In genomic region chr15:75776861-75777610, GRCh38 we compare ENCODE assay signal across 8 cellular contexts.
A peak's percentile ranks its signal among the peaks of the same experiment; 100 is the strongest.
DNase-seq lines count a peak whose midpoint lies in the region; ATAC-seq and TF ChIP-seq lines count a peak whose summit lies in the region.
"Not testable (repeated sequence)": the region's sequence is repeated elsewhere in the genome, so short reads cannot be mapped to it uniquely, and the experiment has no call there.

No MANE protein-coding gene starts in this region.

- not testable (repeated sequence) for H3K4me3 ChIP-seq in PC-3 (ENCODE audit: low read length); trophoblast cell (ENCODE audit: low read depth, low read length)

- H3K4me1 Mint-ChIP-seq in activated T-cell treated with anti-CD3 and anti-CD28 coated beads, Interleukin-2, amount 50 U/mL, for 24 hours (ENCODE audit: low read depth) = peaks cover 16% of the 10 kb centered on the region
- peaks cover 17% of the 10 kb centered on the region for H3K4me1 Mint-ChIP-seq in dendritic cell treated with granulocyte-macrophage colony-stimulating factor and Interleukin-4, amounts not matched to agents 40 ng/mL and 50 ng/mL, for 4 days (ENCODE audit: low read depth)

- not testable (repeated sequence) for H3K14ac ChIP-seq in trophoblast cell (ENCODE audit: low read length)

- intact Hi-C loops in PC-3 (cut with micrococcal nuclease); dendritic cell treated with granulocyte-macrophage colony-stimulating factor and Interleukin-4, amounts not matched to agents 40 ng/mL and 50 ng/mL, for 4 days (cut with micrococcal nuclease): not testable (repeated sequence)

- H4K91ac ChIP-seq in trophoblast cell (ENCODE audit: low read depth, low read length) = peak overlapping the region; percentile 35

- H3K36me3 Mint-ChIP-seq in activated T-cell treated with anti-CD3 and anti-CD28 coated beads, Interleukin-2, amount 50 U/mL, for 24 hours (ENCODE audit: low read depth); dendritic cell treated with granulocyte-macrophage colony-stimulating factor and Interleukin-4, amounts not matched to agents 40 ng/mL and 50 ng/mL, for 4 days (ENCODE audit: low read depth): not testable (repeated sequence)

- H3K9me3 ChIP-seq in PC-3 (ENCODE audit: low read length); trophoblast cell (ENCODE audit: insufficient read depth, low read depth, low read length): not testable (repeated sequence)

- H3K27me3 ChIP-seq in PC-3 (ENCODE audit: low read length); trophoblast cell (ENCODE audit: insufficient read depth, low read length): not testable (repeated sequence)

- H3K4me3 Mint-ChIP-seq in activated T-cell treated with anti-CD3 and anti-CD28 coated beads, Interleukin-2, amount 50 U/mL, for 24 hours; dendritic cell treated with granulocyte-macrophage colony-stimulating factor and Interleukin-4, amounts not matched to agents 40 ng/mL and 50 ng/mL, for 4 days: not testable (repeated sequence)

- CTCF ChIA-PET in PC-3 (lab: Charles Lee) = not testable (repeated sequence)

- not testable (repeated sequence) for H4K8ac ChIP-seq in trophoblast cell (ENCODE audit: low read depth, low read length)

- H3K79me1 ChIP-seq in trophoblast cell (ENCODE audit: low read length) = not testable (repeated sequence)

- H2AK5ac ChIP-seq in trophoblast cell (ENCODE audit: low read length) = not testable (repeated sequence)

- H3K27ac ChIP-seq in PC-3 (ENCODE audit: low read length); trophoblast cell (ENCODE audit: low read depth, low read length): not testable (repeated sequence)

- TF ChIP-seq CTCF in PC-3 (conservative IDR thresholded peaks at IDR 0.05; ENCODE audit: low read depth, low read length) = not testable (repeated sequence)

- H3K9me2 ChIP-seq in PC-3 (replicated peaks; ENCODE audit: low read length) = not testable (repeated sequence)

- BruUV-seq in PC-3 (replicated peaks; lab: Mats Ljungman, UMichigan) = not testable (repeated sequence)

- H3K9ac ChIP-seq in PC-3 (ENCODE audit: low read length); trophoblast cell (ENCODE audit: low read length): not testable (repeated sequence)

- not testable (repeated sequence) for H2AFZ ChIP-seq in PC-3 (ENCODE audit: low read length); trophoblast cell (ENCODE audit: insufficient read depth, low read length, poor library complexity)

- DNase-seq in A172 (ENCODE audit: low spot score) (peak; percentile 54), EL (peak; percentile 72), M059J (ENCODE audit: low read depth) (peak; percentile 71), PC-3 (peak; percentile 66), iris pigment epithelial cell (ENCODE audit: low read depth) (peak; percentile 60)
- peak; percentile 12 for DNase-seq in activated T-cell treated with anti-CD3 and anti-CD28 coated beads, Interleukin-2, amount 50 U/mL, for 24 hours
- not testable (repeated sequence) for DNase-seq in trophoblast cell

- not testable (repeated sequence) for ATAC-seq in PC-3

- H3K9me3 Mint-ChIP-seq in activated T-cell treated with anti-CD3 and anti-CD28 coated beads, Interleukin-2, amount 50 U/mL, for 24 hours; dendritic cell treated with granulocyte-macrophage colony-stimulating factor and Interleukin-4, amounts not matched to agents 40 ng/mL and 50 ng/mL, for 4 days: not testable (repeated sequence)

- H3K36me3 ChIP-seq in PC-3 (ENCODE audit: low read depth, low read length); trophoblast cell (ENCODE audit: control insufficient read depth in 1 of 2, insufficient read depth in 2 of 2, low read length in 2 of 2): not testable (repeated sequence)

- H4K20me1 ChIP-seq in PC-3 (ENCODE audit: low read length) = not testable (repeated sequence)

- not testable (repeated sequence) for H3K79me2 ChIP-seq in PC-3 (ENCODE audit: low read length); trophoblast cell (ENCODE audit: control insufficient read depth, insufficient read depth, low read length, poor library complexity)

- POLR2A ChIA-PET in PC-3 (lab: Charles Lee; ENCODE audit: unreplicated experiment) = not testable (repeated sequence)

- not testable (repeated sequence) for H2BK5ac ChIP-seq in trophoblast cell (ENCODE audit: low read depth, low read length, poor library complexity)

- not testable (repeated sequence) for H3K27ac Mint-ChIP-seq in activated T-cell treated with anti-CD3 and anti-CD28 coated beads, Interleukin-2, amount 50 U/mL, for 24 hours
- peak overlapping the region; percentile 16 for H3K27ac Mint-ChIP-seq in dendritic cell treated with granulocyte-macrophage colony-stimulating factor and Interleukin-4, amounts not matched to agents 40 ng/mL and 50 ng/mL, for 4 days

- H3K23ac ChIP-seq in trophoblast cell (ENCODE audit: low read length) = not testable (repeated sequence)

- H3F3A ChIP-seq in PC-3 (ENCODE audit: low read length, unreplicated experiment) = not testable (repeated sequence)

- not testable (repeated sequence) for H3K27me3 Mint-ChIP-seq in activated T-cell treated with anti-CD3 and anti-CD28 coated beads, Interleukin-2, amount 50 U/mL, for 24 hours; dendritic cell treated with granulocyte-macrophage colony-stimulating factor and Interleukin-4, amounts not matched to agents 40 ng/mL and 50 ng/mL, for 4 days

- H3K4ac ChIP-seq in trophoblast cell (ENCODE audit: low read depth, low read length) = not testable (repeated sequence)

- not testable (repeated sequence) for H2BK120ac ChIP-seq in trophoblast cell (ENCODE audit: insufficient read depth, low read length, poor library complexity)

- peak overlapping the region; percentile 58 for H2BK12ac ChIP-seq in trophoblast cell (ENCODE audit: low read length)

- H3K18ac ChIP-seq in trophoblast cell (ENCODE audit: low read length) = not testable (repeated sequence)

- peaks cover 17% of the 10 kb centered on the region for H3K4me1 ChIP-seq in PC-3 (ENCODE audit: insufficient read depth, low read length)
- peaks cover 11 to 16% of the 10 kb centered on the region in 2 experiments for H3K4me1 ChIP-seq in trophoblast cell (ENCODE audit: control insufficient read depth in 1 of 2, insufficient read depth in 2 of 2, low read length in 2 of 2)

- not testable (repeated sequence) for H4K12ac ChIP-seq in trophoblast cell (ENCODE audit: low read depth, low read length)

- H3K4me2 ChIP-seq in PC-3 (ENCODE audit: low read length) = 0 out of 2 replicates have a peak overlapping the region, but pooled peaks have one; percentile 15
- not testable (repeated sequence) for H3K4me2 ChIP-seq in trophoblast cell (ENCODE audit: low read length)
